ENCODE assay signal across 8 cellular contexts in the genomic region with DNA sequence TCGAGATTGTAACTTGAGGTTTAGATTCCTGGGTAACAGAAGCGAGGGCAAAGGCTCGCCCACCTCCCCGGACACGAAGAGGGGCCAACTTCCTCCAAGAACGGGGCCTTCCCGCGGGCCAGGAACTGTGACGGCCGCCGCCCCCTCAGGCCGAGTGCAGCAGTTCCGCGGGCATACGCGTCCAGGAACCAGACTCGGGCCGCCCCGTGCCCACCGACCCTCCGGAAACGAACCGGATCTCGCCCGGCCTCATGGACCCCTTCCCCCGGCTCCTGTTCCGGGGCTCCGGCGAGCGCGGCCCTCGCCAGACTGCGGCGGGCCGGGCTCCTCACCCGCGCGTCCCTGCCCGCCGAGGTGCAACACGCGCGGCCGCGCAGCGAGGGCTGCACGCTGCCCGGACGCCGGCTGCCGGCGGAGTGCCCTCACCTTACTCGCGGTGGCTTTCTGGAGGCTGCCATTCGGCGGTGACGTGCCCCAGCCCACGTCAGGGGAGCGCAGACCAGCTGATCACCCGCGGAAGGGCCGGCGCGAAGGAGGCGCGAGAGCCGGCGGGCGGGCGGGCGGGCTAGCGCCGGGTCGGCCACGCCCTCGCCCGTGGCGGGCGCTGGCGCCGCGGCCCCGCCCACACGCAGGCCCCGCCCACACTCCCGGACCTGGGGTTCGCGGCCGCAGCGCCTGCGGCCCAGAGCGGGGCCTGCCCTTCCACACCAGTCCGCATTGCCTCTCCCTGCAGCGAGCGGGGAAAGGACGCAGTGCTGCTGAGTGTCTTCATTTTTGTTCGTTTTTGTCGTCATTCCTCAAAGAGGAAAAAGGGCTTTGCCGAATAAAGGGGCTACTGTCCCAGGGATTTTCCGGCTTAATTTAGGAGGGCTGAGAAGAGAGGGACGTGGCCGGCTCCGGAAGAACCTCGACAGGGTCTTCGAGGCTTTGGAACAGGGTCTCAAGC.
DNase-seq lines count a peak whose midpoint lies in the region; ATAC-seq lines count a peak whose summit lies in the region.

Gene XPNPEP1, minus strand, starts transcription at position 536 of the 946 bp plus-strand sequence. Its CDS starts 78 bp downstream, at position 458.

- peak within 1 kb of the TSS; percentile 88 for H3K4me3 ChIP-seq in ACC112 (ENCODE audit: low read depth, low read length)

- no peaks in the 10 kb centered on the region for H3K27me3 ChIP-seq in ACC112 (ENCODE audit: insufficient read depth, low read length)

- peaks cover 39% of the 10 kb centered on the region for H3K79me2 ChIP-seq in ACC112 (ENCODE audit: control insufficient read depth, insufficient read depth, low read length, unreplicated experiment)

- peak within 1 kb of the TSS; percentile 99 for H2AFZ ChIP-seq in ACC112 (ENCODE audit: low read length, unreplicated experiment)

- DNase-seq in NCI-H2196 treated with DMSO at 0.1 percent for 48 hours (lab: John Stamatoyannopoulos, UW; ENCODE audit: unreplicated experiment) (peak; percentile 39), cerebellar nuclear complex (lab: John Stamatoyannopoulos, UW) (peak; percentile 72 to 74), kidney glomerular epithelial cell (lab: John Stamatoyannopoulos, UW) (peak; percentile 84)
- DNase-seq in activated CD4-positive, CD25-positive, alpha-beta regulatory T cell treated with anti-CD3 and anti-CD28 coated beads, Interleukin-2, amount 50 U/mL, for 72 hours, result peak; percentile 88
- peak; percentile 71 to 73 for DNase-seq in stimulated activated CD4-positive, alpha-beta T cell treated with anti-CD3 and anti-CD28 coated beads, Interleukin-15, amount 100 ng/mL, for 48 hours (ENCODE audit: low read depth in 2 of 2)

- peak within 1 kb of the TSS; percentile 73 for H3K27ac ChIP-seq in ACC112 (ENCODE audit: low read depth, low read length)

- no peaks in the 10 kb centered on the region for H3K36me3 ChIP-seq in ACC112 (ENCODE audit: insufficient read depth, low read length)

- peaks cover 18% of the 10 kb centered on the region for H3K4me1 ChIP-seq in ACC112 (ENCODE audit: control insufficient read depth, insufficient read depth, low read length, unreplicated experiment)

- peak; percentile 87 for ATAC-seq in GM18861 (IDR thresholded peaks at IDR 0.05; ENCODE audit: unreplicated experiment)
- ATAC-seq in HG03066 (IDR thresholded peaks at IDR 0.05; ENCODE audit: low read depth, unreplicated experiment), result peak; percentile 93

Comparison
In these comparisons a context has a peak if more than half of its experiments do, and no peak if none do; other contexts are left out.
1. Peak in every context shown above with its lines: DNase-seq, ATAC-seq, H3K4me3 ChIP-seq and H3K27ac ChIP-seq.